1 cellular context compared by ENCODE assay signal in the genomic region with DNA sequence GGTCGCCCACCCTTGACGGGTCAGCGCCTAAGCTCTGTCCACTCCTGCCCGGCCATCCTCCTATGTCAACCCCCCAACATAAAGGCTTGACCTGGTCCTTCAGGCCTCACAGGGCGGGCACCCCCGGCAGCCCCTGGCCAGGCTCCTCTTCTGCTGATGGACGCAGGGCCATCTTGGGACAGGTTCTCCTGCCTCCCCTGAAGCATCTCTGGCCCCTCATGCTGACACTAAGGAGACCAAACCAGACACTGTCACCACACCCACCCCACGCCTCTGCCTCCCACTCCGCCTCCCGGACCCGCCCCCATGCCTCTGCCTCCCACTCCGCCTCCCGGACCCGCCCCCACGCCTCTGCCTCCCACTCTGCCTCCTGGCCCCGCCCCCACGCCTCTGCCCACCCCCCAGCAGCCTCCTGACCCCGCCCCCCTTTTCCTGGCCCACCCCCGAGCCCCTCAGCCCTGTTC.
TF ChIP-seq lines count a peak whose summit lies in the region.

No MANE protein-coding gene starts in this region.

TF ChIP-seq in GM12891, 5 proteins besides CTCF, POLR2A, EP300 and RAD21:
- TF ChIP-seq POLR2AphosphoS5 (IDR thresholded peaks at IDR 0.05; ENCODE audit: low read depth, low read length) (no peak), PAX5 (IDR thresholded peaks at IDR 0.05; ENCODE audit: insufficient read depth, low read length, severe bottlenecking) (no peak), TAF1 (IDR thresholded peaks at IDR 0.05; ENCODE audit: low read depth, low read length) (no peak), POU2F2 (IDR thresholded peaks at IDR 0.05; ENCODE audit: low read depth, low read length) (no peak), SPI1 (IDR thresholded peaks at IDR 0.05; ENCODE audit: low read depth, low read length) (no peak)
